Comparison of ENCODE assay signal across 34 cellular contexts in genomic region chr11:113237261-113237660, GRCh38.
"Had no signal": no experiment of that assay in that cellular context is flagged by ENCODE, and none has a peak within 500 bp of the region (broad histone marks: within the 10 kb centered on the region; RNA-seq: fewer than 3 reads in every experiment).

No MANE protein-coding gene starts in this region.

- H3K4me1 ChIP-seq: adrenal gland, ascending aorta, body of pancreas, breast epithelium had no signal

- H3K27me3 ChIP-seq: adrenal gland, ascending aorta, body of pancreas, brain microvascular endothelial cell, breast epithelium, cardiac muscle cell had no signal

- H3K36me3 ChIP-seq: ascending aorta, brain microvascular endothelial cell, breast epithelium had no signal

- H3K4me3 ChIP-seq: adrenal gland, ascending aorta, body of pancreas, breast epithelium, cardiac muscle cell had no signal

- ATAC-seq: activated naive CD4-positive, alpha-beta T cell treated with anti-CD3 and anti-CD28 coated beads, Interleukin-2, amount 50 U/mL, for 72 hours; activated naive CD8-positive, alpha-beta T cell treated with anti-CD3 and anti-CD28 coated beads, Interleukin-2, amount 50 U/mL, for 24 hours; activated T-cell treated with anti-CD3 and anti-CD28 coated beads, Interleukin-2, amount 50 U/mL, for 4 hours; activated T-cell treated with anti-CD3 and anti-CD28 coated beads, Interleukin-2, amount 50 U/mL, for 72 hours; activated T-helper 17 cell treated with anti-CD3 and anti-CD28 coated beads, Interleukin-2, amount 50 U/mL, for 72 hours; body of pancreas had no signal

- H3K9me3 ChIP-seq: adrenal gland, ascending aorta, body of pancreas, breast epithelium had no signal

- DNase-seq: activated effector memory CD4-positive, alpha-beta T cell treated with anti-CD3 and anti-CD28 coated beads, Interleukin-2, amount 50 U/mL, for 16 hours; activated effector memory CD4-positive, alpha-beta T cell treated with Interleukin-2 at 50 U/mL for 16 hours; activated gamma-delta T cell; activated gamma-delta T cell treated with Interleukin-2 at 50 U/mL for 16 hours; activated naive CD4-positive, alpha-beta T cell; activated naive CD4-positive, alpha-beta T cell treated with anti-CD3 and anti-CD28 coated beads for 36 hours; activated naive CD4-positive, alpha-beta T cell treated with anti-CD3 and anti-CD28 coated beads, Interleukin-2, amount 10 ng/mL, durations not matched to agents 7 days and 5 days; activated naive CD4-positive, alpha-beta T cell treated with anti-CD3 and anti-CD28 coated beads, Interleukin-2, amount 50 U/mL, for 16 hours; activated naive CD4-positive, alpha-beta T cell treated with Interleukin-2 at 50 U/mL for 16 hours; activated naive CD8-positive, alpha-beta T cell treated with anti-CD3 and anti-CD28 coated beads for 36 hours; activated naive CD8-positive, alpha-beta T cell treated with anti-CD3 and anti-CD28 coated beads, Interleukin-2, amount 10 ng/mL, durations not matched to agents 7 days and 5 days; activated naive CD8-positive, alpha-beta T cell treated with anti-CD3 and anti-CD28 coated beads, Interleukin-2, amount 50 U/mL, for 24 hours; activated T-cell treated with anti-CD3 and anti-CD28 coated beads, Interleukin-2, amount 50 U/mL, for 1 hour; activated T-cell treated with anti-CD3 and anti-CD28 coated beads, Interleukin-2, amount 50 U/mL, for 24 hours; activated T-cell treated with anti-CD3 and anti-CD28 coated beads, Interleukin-2, amount 50 U/mL, for 4 hours; activated T-cell treated with anti-CD3 and anti-CD28 coated beads, Interleukin-2, amount 50 U/mL, for 48 hours; activated T-cell treated with anti-CD3 and anti-CD28 coated beads, Interleukin-2, amount 50 U/mL, for 72 hours; adrenal gland; amniotic stem cell; amygdala; anterior cingulate cortex; aorta; body of pancreas; brain microvascular endothelial cell; caudate nucleus; central memory CD4-positive, alpha-beta T cell; cerebellar nuclear complex had no signal

- H3K27ac ChIP-seq: adrenal gland, ascending aorta, body of pancreas, brain microvascular endothelial cell, breast epithelium, cardiac muscle cell had no signal

- FAIRE-seq: astrocyte, bronchial epithelial cell had no signal
